Comparison of ENCODE assay signal across 24 cellular contexts in the genomic region with DNA sequence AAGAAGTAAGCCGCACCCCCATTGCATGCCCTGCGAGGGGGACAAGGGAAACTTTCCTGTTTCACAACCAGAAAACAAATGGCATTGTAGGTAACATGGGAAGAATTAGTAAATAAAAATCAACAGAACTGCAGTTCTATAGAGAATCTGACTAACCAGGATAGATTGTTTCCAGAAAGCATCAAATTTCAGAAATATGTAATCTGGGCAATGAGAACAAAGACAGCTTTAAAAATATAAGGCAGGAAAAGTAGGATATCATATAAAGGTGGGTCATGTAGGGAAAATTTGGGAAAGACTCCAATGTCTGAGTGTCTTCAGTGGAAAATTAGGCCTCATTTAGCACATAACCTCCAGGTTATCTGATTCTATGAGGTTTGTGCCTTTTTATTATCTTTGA.
"Had no signal": no experiment of that assay in that cellular context is flagged by ENCODE, and none has a peak within 500 bp of the region (broad histone marks: within the 10 kb centered on the region; RNA-seq: fewer than 3 reads in every experiment).

No MANE protein-coding gene starts in this region.

- H3K4me2 ChIP-seq: KMS-11 had no signal

- H3K27ac ChIP-seq: KMS-11, RWPE1, SJCRH30 had no signal

- H3K36me3 ChIP-seq: SJCRH30 had no signal

- H3K27me3 ChIP-seq: SJCRH30 had no signal

- DNase-seq: Kasumi-1, MM.1S, NCI-H1092 treated with DMSO at 0.1 percent for 48 hours, NCI-H1436, NCI-H187, NCI-H2029, NCI-H2081 treated with DMSO at 0.1 percent for 48 hours, NCI-H2171, NCI-H226, NCI-H446, NCI-H510A, NCI-H524 treated with DMSO at 0.1 percent for 48 hours, NCI-H69, NCI-H774, SHP77 treated with DMSO at 0.1 percent for 48 hours, SJCRH30 had no signal

- H3K9me3 ChIP-seq: SJCRH30 had no signal

- ATAC-seq: HepG2, K562, Panc1, Right ventricle myocardium inferior, SK-N-SH treated with all-trans-retinoic acid at 6 μM for 48 hours had no signal

- H3K4me3 Mint-ChIP-seq: IgD-negative memory B cell had no signal

- H3K9ac ChIP-seq: KMS-11 had no signal

- FAIRE-seq: HepG2, K562 had no signal

- H3K4me3 ChIP-seq: K562, SJCRH30 had no signal
